1 cellular context compared by ENCODE assay signal in the genomic region with DNA sequence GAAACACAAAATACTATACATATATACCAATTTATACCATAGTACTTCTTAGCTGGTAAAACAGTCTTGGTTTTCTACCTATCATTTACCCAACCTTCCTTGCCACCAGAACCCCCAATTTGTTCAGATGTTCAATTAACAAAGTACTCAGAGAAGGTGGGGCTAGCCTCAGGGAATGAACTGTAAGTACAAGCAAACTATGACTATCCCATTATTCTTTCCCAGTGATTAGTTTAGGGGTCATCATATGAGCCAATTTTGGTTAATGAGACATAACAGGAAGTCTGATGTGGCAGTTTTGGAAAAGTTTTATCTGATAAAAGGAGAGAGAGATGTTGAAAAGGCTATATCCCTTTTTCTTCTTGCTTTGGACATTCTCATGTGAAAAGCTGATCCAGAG.
TF ChIP-seq lines count a peak whose summit lies in the region.

No MANE protein-coding gene starts in this region.

TF ChIP-seq in IMR-90, 13 proteins besides CTCF, POLR2A, EP300 and RAD21 (continued from another document):
- TF ChIP-seq, protein P1, sequence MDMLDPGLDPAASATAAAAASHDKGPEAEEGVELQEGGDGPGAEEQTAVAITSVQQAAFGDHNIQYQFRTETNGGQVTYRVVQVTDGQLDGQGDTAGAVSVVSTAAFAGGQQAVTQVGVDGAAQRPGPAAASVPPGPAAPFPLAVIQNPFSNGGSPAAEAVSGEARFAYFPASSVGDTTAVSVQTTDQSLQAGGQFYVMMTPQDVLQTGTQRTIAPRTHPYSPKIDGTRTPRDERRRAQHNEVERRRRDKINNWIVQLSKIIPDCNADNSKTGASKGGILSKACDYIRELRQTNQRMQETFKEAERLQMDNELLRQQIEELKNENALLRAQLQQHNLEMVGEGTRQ (IDR thresholded peaks at IDR 0.05; ENCODE audit: low read depth, low read length): no peak
- TF ChIP-seq BHLHE40 (IDR thresholded peaks at IDR 0.05; ENCODE audit: low read depth, low read length) (no peak), CEBPB (IDR thresholded peaks at IDR 0.05; ENCODE audit: low read depth, low read length) (no peak), MAZ (IDR thresholded peaks at IDR 0.05; ENCODE audit: borderline replicate concordance, low read depth, low read length) (no peak), CHD1 (IDR thresholded peaks at IDR 0.05; ENCODE audit: low read depth, low read length) (no peak)
- TF ChIP-seq, protein P2, sequence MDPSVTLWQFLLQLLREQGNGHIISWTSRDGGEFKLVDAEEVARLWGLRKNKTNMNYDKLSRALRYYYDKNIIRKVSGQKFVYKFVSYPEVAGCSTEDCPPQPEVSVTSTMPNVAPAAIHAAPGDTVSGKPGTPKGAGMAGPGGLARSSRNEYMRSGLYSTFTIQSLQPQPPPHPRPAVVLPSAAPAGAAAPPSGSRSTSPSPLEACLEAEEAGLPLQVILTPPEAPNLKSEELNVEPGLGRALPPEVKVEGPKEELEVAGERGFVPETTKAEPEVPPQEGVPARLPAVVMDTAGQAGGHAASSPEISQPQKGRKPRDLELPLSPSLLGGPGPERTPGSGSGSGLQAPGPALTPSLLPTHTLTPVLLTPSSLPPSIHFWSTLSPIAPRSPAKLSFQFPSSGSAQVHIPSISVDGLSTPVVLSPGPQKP (IDR thresholded peaks at IDR 0.05; ENCODE audit: borderline replicate concordance, low read depth, low read length): no peak
